16 cellular contexts compared by ENCODE assay signal in the genomic region with DNA sequence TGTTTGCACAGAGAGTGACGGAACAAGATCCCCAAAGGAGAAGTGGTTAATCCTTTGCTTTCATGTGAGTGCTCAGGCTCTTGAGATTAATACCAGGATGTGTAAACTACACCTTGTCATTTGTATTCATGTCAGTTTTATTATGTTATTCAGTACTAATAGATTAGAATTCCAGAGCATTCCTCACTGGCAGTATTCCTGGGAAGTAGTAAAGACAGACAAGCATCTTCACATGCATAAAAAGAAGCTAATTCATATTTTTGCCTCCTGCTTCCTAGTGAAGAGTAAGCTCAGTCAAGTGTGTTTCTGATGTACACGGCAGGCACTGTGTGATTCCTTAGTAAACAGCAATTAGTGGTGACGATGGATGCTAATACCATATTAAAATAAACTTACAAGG.
DNase-seq lines count a peak whose midpoint lies in the region; TF ChIP-seq lines count a peak whose summit lies in the region.
"Had no signal": no experiment of that assay in that cellular context is flagged by ENCODE, and none has a peak within 500 bp of the region (broad histone marks: within the 10 kb centered on the region; RNA-seq: fewer than 3 reads in every experiment).

No MANE protein-coding gene starts in this region.

- H3K27me3 ChIP-seq in uterus: no peaks in the 10 kb centered on the region
- H3K27me3 ChIP-seq: BLaER1 treated with 17β-estradiol and CSF1 and Interleukin-3, amounts not matched to agents 10 nM and 100 nM had no signal

- no peak for TF ChIP-seq CTCF in uterus (IDR thresholded peaks at IDR 0.05)

- no peaks in the 10 kb centered on the region for H3K4me1 ChIP-seq in uterus
- H3K4me1 ChIP-seq: HAP-1 had no signal

- H3K27ac ChIP-seq in uterus: no peak overlapping the region
- H3K27ac ChIP-seq: BLaER1 treated with 17β-estradiol and CSF1 and Interleukin-3, amounts not matched to agents 10 nM and 100 nM had no signal

- H3K36me3 ChIP-seq in uterus: no peaks in the 10 kb centered on the region
- H3K36me3 ChIP-seq: BLaER1 treated with 17β-estradiol and CSF1 and Interleukin-3, amounts not matched to agents 10 nM and 100 nM; HAP-1 had no signal

- intact Hi-C loops in uterus (cut with DNase I; ENCODE audit: low total_unique reads): no loop called here

- no peak overlapping the region for H3K4me3 ChIP-seq in uterus
- H3K4me3 ChIP-seq: BLaER1 treated with 17β-estradiol and CSF1 and Interleukin-3, amounts not matched to agents 10 nM and 100 nM; HAP-1 had no signal

- H3K9me3 ChIP-seq in uterus: no peaks in the 10 kb centered on the region
- H3K9me3 ChIP-seq: BLaER1 treated with 17β-estradiol and CSF1 and Interleukin-3, amounts not matched to agents 10 nM and 100 nM; HAP-1 had no signal

- TF ChIP-seq POLR2A in uterus (IDR thresholded peaks at IDR 0.05): no peak

- DNase-seq in NCI-H345 (lab: John Stamatoyannopoulos, UW) (peak; percentile 15), NCI-H345 treated with DMSO at 0.1 percent for 48 hours (lab: John Stamatoyannopoulos, UW; ENCODE audit: unreplicated experiment) (no peak), NCI-H2029 (lab: John Stamatoyannopoulos, UW) (peak; percentile 9), NCI-H510A (lab: John Stamatoyannopoulos, UW) (peak; percentile 1), left kidney (ENCODE audit: low read depth, low spot score) (peak; percentile 2), foreskin melanocyte (no peak), DMS153 (lab: John Stamatoyannopoulos, UW) (no peak), uterus (no peak)
- DNase-seq: 8988T; Calu3; CD4-positive, CD25-positive, alpha-beta regulatory T cell; DMS 273 treated with DMSO at 0.1 percent for 48 hours; DND-41; GDM1 had no signal

Comparison
In these comparisons a context has a peak if more than half of its experiments do, and no peak if none do; other contexts are left out.
1. DNase-seq: peak in NCI-H345 (single experiment), NCI-H2029 (single experiment), NCI-H510A (single experiment) and left kidney (single experiment); none in NCI-H345 treated with DMSO at 0.1 percent for 48 hours (single experiment), foreskin melanocyte (single experiment), DMS153 (single experiment) and uterus (0 of 2).